ENCODE assay signal across 18 cellular contexts in the genomic region with DNA sequence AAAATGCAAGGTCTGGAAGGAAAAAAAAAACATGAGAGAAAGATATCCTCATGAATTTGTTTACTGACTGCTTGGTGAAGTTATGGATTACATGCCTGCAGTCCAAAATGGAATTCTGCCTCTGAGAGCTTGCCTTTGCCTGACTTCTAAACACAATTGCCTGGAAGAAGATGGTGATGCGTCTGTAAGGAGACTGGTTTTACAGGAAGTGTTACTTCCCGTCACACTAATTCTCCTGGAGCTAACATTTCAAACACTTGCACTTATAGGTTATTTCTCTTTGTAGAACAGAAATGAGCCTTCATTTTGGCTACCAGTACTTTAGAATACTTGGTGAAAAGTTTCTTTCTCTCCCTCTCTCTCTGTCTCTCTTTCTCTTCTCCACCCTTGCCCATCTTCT.
DNase-seq lines count a peak whose midpoint lies in the region; ATAC-seq and TF ChIP-seq lines count a peak whose summit lies in the region.
"Had no signal": no experiment of that assay in that cellular context is flagged by ENCODE, and none has a peak within 500 bp of the region (broad histone marks: within the 10 kb centered on the region; RNA-seq: fewer than 3 reads in every experiment).

No MANE protein-coding gene starts in this region.

- H3K4me1 ChIP-seq in OCI-LY3 (ENCODE audit: low read length) (peaks cover 12% of the 10 kb centered on the region), smooth muscle cell (ENCODE audit: low read depth) (peaks cover 3% of the 10 kb centered on the region), aorta (ENCODE audit: control insufficient read depth in 1 of 2, insufficient read depth in 2 of 2, low read length in 2 of 2) (no peaks in the 10 kb centered on the region)
- H3K4me1 ChIP-seq: BE2C, Caco-2, HAP-1 had no signal

- H3K79me2 ChIP-seq in OCI-LY3 (ENCODE audit: low read length) (no peaks in the 10 kb centered on the region), smooth muscle cell (ENCODE audit: low read depth) (no peaks in the 10 kb centered on the region)

- intact Hi-C loops in aorta (cut with DNase I), result no loop called here

- H3K4me2 ChIP-seq in OCI-LY3 (ENCODE audit: low read length) (peak overlapping the region; percentile 39), smooth muscle cell (no peak overlapping the region)

- H3K4me3 ChIP-seq in OCI-LY3 (ENCODE audit: low read length), result no peak overlapping the region
- no peak overlapping the region for H3K4me3 ChIP-seq in smooth muscle cell
- no peak overlapping the region for H3K4me3 ChIP-seq in aorta (ENCODE audit: low read length in 2 of 2)
- H3K4me3 ChIP-seq: GM23248, HAP-1 had no signal

- DNase-seq in epithelial cell of prostate (ENCODE audit: low read depth, low spot score) (no peak), smooth muscle cell (lab: John Stamatoyannopoulos, UW; ENCODE audit: unreplicated experiment) (no peak), aorta (no peak)
- DNase-seq: ACHN; BE2C; C1 segment of cervical spinal cord; Caco-2; CD4-positive, CD25-positive, alpha-beta regulatory T cell; CD8-positive, alpha-beta memory T cell; DMS79 treated with DMSO at 0.1 percent for 48 hours; GF-D8; GM23248 had no signal

- H3K36me3 ChIP-seq in OCI-LY3 (replicated peaks; ENCODE audit: low read depth, low read length) (no peaks in the 10 kb centered on the region), smooth muscle cell (ENCODE audit: low read depth) (no peaks in the 10 kb centered on the region), aorta (ENCODE audit: control insufficient read depth in 1 of 2, insufficient read depth in 2 of 2, low read length in 1 of 2) (no peaks in the 10 kb centered on the region)
- H3K36me3 ChIP-seq: BE2C, HAP-1 had no signal

- 58% methylated on average over 2 of the region's 2 CpGs for WGBS in smooth muscle cell (ENCODE audit: low lambda C conversion rate)
- WGBS in aorta, 2 donors, result 76% methylated on average over 2 of the region's 2 CpGs

- H3K9ac ChIP-seq in OCI-LY3 (ENCODE audit: low read length) (no peak overlapping the region), smooth muscle cell (ENCODE audit: low read depth) (no peak overlapping the region)
- H3K9ac ChIP-seq: GM23248 had no signal

- H3K27ac ChIP-seq in OCI-LY3 (ENCODE audit: low read length) (no peak overlapping the region), VCaP (peak overlapping the region; percentile 62), epithelial cell of prostate (peak overlapping the region; percentile 9), smooth muscle cell (ENCODE audit: low read depth) (no peak overlapping the region), aorta (ENCODE audit: low read depth in 1 of 2, low read length in 2 of 2) (no peak overlapping the region)
- H3K27ac ChIP-seq: GM23248, HL-60 had no signal

- ATAC-seq in HG03354 (IDR thresholded peaks at IDR 0.05; ENCODE audit: poor library complexity, severe bottlenecking, unreplicated experiment) (no peak), GM21529 (IDR thresholded peaks at IDR 0.05; ENCODE audit: unreplicated experiment) (no peak), aorta (ENCODE audit: low FRiP score) (no peak)

- peaks cover 4% of the 10 kb centered on the region for H3F3A ChIP-seq in smooth muscle cell (ENCODE audit: low read depth)

- TF ChIP-seq CTCF in OCI-LY3 (IDR thresholded peaks at IDR 0.05; ENCODE audit: low read depth, low read length), result no peak
- no peak for TF ChIP-seq CTCF in VCaP (conservative IDR thresholded peaks at IDR 0.05)
- TF ChIP-seq CTCF in smooth muscle cell (IDR thresholded peaks at IDR 0.05; ENCODE audit: borderline replicate concordance, insufficient read depth, poor library complexity, severe bottlenecking), result no peak

- no peaks in the 10 kb centered on the region for H3K27me3 ChIP-seq in OCI-LY3 (ENCODE audit: low read depth, low read length)
- H3K27me3 ChIP-seq in smooth muscle cell (ENCODE audit: low read depth), result no peaks in the 10 kb centered on the region
- no peaks in the 10 kb centered on the region for H3K27me3 ChIP-seq in aorta (ENCODE audit: control insufficient read depth in 1 of 2, insufficient read depth in 2 of 2, low read length in 1 of 2)
- H3K27me3 ChIP-seq: BE2C had no signal

- H4K20me1 ChIP-seq in OCI-LY3 (ENCODE audit: insufficient read depth, low read length) (no peaks in the 10 kb centered on the region), smooth muscle cell (ENCODE audit: low read depth) (no peaks in the 10 kb centered on the region)

- H3K9me3 ChIP-seq in OCI-LY3 (ENCODE audit: insufficient read depth, low read length) (no peaks in the 10 kb centered on the region), smooth muscle cell (replicated peaks; ENCODE audit: low read depth) (no peaks in the 10 kb centered on the region), aorta (ENCODE audit: control insufficient read depth, low read length) (no peaks in the 10 kb centered on the region)
- H3K9me3 ChIP-seq: BE2C, Caco-2, HAP-1 had no signal

- H2AFZ ChIP-seq in OCI-LY3 (ENCODE audit: low read depth, low read length) (peak overlapping the region; percentile 79), smooth muscle cell (ENCODE audit: low read depth) (peak overlapping the region; percentile 54)
- H2AFZ ChIP-seq: GM23248 had no signal

Comparison
In these comparisons a context has a peak if more than half of its experiments do, and no peak if none do; other contexts are left out.
1. H3K27ac ChIP-seq: peak in VCaP (single experiment) and epithelial cell of prostate (single experiment); none in OCI-LY3 (single experiment), smooth muscle cell (single experiment) and aorta (0 of 2).